8 cellular contexts compared by ENCODE assay signal in the genomic region with DNA sequence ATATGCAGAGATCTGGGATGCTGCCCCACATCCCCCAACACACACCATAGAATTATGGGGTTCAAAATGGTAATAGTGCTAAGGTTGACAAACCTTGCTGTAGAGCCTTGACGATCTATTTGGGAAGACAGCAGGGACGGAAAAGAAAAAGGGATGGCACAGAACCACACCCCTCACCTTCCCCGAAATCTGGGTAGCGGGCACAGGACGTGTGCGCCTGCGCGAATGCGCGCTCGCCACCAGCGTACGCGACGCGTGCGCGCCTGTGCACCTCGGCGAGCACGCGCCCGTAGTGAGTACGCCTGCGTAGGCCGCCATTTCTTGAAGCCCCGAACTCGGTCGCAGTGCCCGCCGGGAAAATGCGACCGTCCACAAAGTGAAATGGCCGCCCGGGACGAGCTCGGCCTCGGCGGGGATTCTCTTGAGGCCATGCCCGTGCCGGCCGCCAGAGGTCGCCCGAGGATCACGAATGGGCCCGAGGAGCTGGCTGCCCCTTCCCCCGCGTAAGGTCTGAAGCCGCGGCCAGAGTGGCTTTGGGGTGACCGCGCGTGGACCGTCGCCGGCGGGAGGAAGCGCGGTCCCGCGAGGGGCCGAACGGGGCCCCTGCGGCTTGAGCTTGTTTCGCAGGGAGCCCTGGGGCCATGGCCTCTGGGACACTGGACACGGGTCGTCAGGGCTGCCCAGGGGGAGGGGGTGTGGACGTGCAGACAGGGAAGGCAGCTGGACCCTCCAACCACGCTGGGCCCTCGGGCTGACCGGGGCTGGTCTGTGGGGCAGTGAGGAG.
DNase-seq lines count a peak whose midpoint lies in the region; ATAC-seq lines count a peak whose summit lies in the region.

No MANE protein-coding gene starts in this region.

- DNase-seq in Ammon's horn (ENCODE audit: low spot score) (peak; percentile 86), NCI-H345 (lab: John Stamatoyannopoulos, UW) (peak; percentile 94), cerebellar cortex (ENCODE audit: low spot score) (peak; percentile 88), islet precursor cell (peak; percentile 94)
- peak; percentile 81 to 82 (median 82) for DNase-seq in stimulated activated CD4-positive, alpha-beta T cell treated with anti-CD3 and anti-CD28 coated beads, Interleukin-12 subunit alpha, Interleukin-12 subunit beta, amount 100 ng/mL, for 48 hours (ENCODE audit: low read depth in 2 of 3, low spot score in 1 of 3)

- ATAC-seq in GM19035 (IDR thresholded peaks at IDR 0.05; ENCODE audit: unreplicated experiment) (peak; percentile 93), HG03342 (IDR thresholded peaks at IDR 0.05; ENCODE audit: unreplicated experiment) (peak; percentile 96)
- ATAC-seq in activated CD4-positive, CD25-positive, alpha-beta regulatory T cell treated with anti-CD3 and anti-CD28 coated beads, Interleukin-2, amount 50 U/mL, for 24 hours: peak; percentile 95

Comparison
In these comparisons a context has a peak if more than half of its experiments do, and no peak if none do; other contexts are left out.
1. Peak in every context shown above with its lines: DNase-seq and ATAC-seq.